In the genomic region with DNA sequence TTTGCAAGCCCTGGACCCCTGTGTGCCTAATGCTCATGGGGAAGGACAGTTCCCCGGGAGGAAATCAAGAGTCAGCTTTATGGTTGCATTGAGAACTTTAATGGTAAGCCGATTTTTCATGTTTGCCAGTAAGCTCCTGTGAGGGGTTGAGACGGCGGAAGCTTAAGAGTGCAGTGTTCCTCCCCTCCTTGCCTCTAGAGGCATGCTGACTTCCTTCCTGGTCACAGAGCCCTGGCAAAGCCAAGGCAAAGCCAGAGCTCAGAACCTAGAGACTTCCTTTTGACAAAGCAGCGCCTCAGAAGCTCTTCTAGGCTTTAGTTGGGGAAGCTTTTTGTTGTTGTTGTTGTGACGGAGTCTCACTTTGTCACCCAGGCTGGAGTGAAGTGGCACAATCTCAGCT, we compare ENCODE assay signal across 12 cellular contexts. TPM values are rescaled to one million over a fixed set of nuclear protein-coding genes. Genes with fewer than 3 reads are reported as not detected.
DNase-seq lines count a peak whose midpoint lies in the region; ATAC-seq lines count a peak whose summit lies in the region.
"Had no signal": no experiment of that assay in that cellular context is flagged by ENCODE, and none has a peak within 500 bp of the region (broad histone marks: within the 10 kb centered on the region; RNA-seq: fewer than 3 reads in every experiment).

No MANE protein-coding gene starts in this region.

- no peaks in the 10 kb centered on the region for H3K27me3 Mint-ChIP-seq in activated T-cell treated with anti-CD3 and anti-CD28 coated beads, Interleukin-2, amount 50 U/mL, for 4 hours (ENCODE audit: low read depth)
- H3K27me3 Mint-ChIP-seq in natural killer cell treated with Interleukin-12 subunit alpha and Interleukin-12 subunit beta and Interleukin-15 and Interleukin-18, amount 100 ng/mL, for 72 hours = no peaks in the 10 kb centered on the region

- in situ Hi-C loops in KBM-7 (cut with MboI; ENCODE audit: low pct_unique_long_range_greater_than_20kb, low sequenced_read_pairs) = no loop called here

- H3K27ac Mint-ChIP-seq in activated naive CD4-positive, alpha-beta T cell treated with anti-CD3 and anti-CD28 coated beads, Interleukin-2, amount 50 U/mL, for 72 hours = no peak overlapping the region
- H3K27ac Mint-ChIP-seq in natural killer cell treated with Interleukin-12 subunit alpha and Interleukin-12 subunit beta and Interleukin-15 and Interleukin-18, amount 100 ng/mL, for 72 hours = peak overlapping the region; percentile 67 to 84
- H3K27ac Mint-ChIP-seq: dendritic cell treated with granulocyte-macrophage colony-stimulating factor and Interleukin-4, amounts not matched to agents 40 ng/mL and 50 ng/mL, for 4 days had no signal

- ATAC-seq in activated T-cell treated with anti-CD3 and anti-CD28 coated beads, Interleukin-2, amount 50 U/mL, for 4 hours = peak; percentile 69 to 72
- peak; percentile 60 to 70 for ATAC-seq in activated naive CD4-positive, alpha-beta T cell treated with anti-CD3 and anti-CD28 coated beads, Interleukin-2, amount 50 U/mL, for 72 hours
- ATAC-seq in natural killer cell treated with Interleukin-12 subunit alpha and Interleukin-12 subunit beta and Interleukin-15 and Interleukin-18, amount 100 ng/mL, for 72 hours = peak; percentile 60 to 69
- ATAC-seq in HG02852 (IDR thresholded peaks at IDR 0.05; ENCODE audit: unreplicated experiment) = no peak

- peaks cover 22% of the 10 kb centered on the region for H3K4me1 Mint-ChIP-seq in activated T-cell treated with anti-CD3 and anti-CD28 coated beads, Interleukin-2, amount 50 U/mL, for 4 hours (ENCODE audit: low read depth)
- H3K4me1 Mint-ChIP-seq in natural killer cell treated with Interleukin-12 subunit alpha and Interleukin-12 subunit beta and Interleukin-15 and Interleukin-18, amount 100 ng/mL, for 72 hours (ENCODE audit: low read depth in 2 of 2) = peaks cover 42 to 52% of the 10 kb centered on the region in 2 donors

- peaks cover 1% of the 10 kb centered on the region for H3K36me3 Mint-ChIP-seq in activated T-cell treated with anti-CD3 and anti-CD28 coated beads, Interleukin-2, amount 50 U/mL, for 4 hours (ENCODE audit: insufficient read depth)
- H3K36me3 Mint-ChIP-seq in activated naive CD4-positive, alpha-beta T cell treated with anti-CD3 and anti-CD28 coated beads, Interleukin-2, amount 50 U/mL, for 72 hours = no peaks in the 10 kb centered on the region
- H3K36me3 Mint-ChIP-seq in natural killer cell treated with Interleukin-12 subunit alpha and Interleukin-12 subunit beta and Interleukin-15 and Interleukin-18, amount 100 ng/mL, for 72 hours = peaks cover 23% of the 10 kb centered on the region

- H3K4me3 Mint-ChIP-seq in activated T-cell treated with anti-CD3 and anti-CD28 coated beads, Interleukin-2, amount 50 U/mL, for 4 hours = no peak overlapping the region
- H3K4me3 Mint-ChIP-seq in natural killer cell treated with Interleukin-12 subunit alpha and Interleukin-12 subunit beta and Interleukin-15 and Interleukin-18, amount 100 ng/mL, for 72 hours = no peak overlapping the region
- H3K4me3 Mint-ChIP-seq: dendritic cell treated with granulocyte-macrophage colony-stimulating factor and Interleukin-4, amounts not matched to agents 40 ng/mL and 50 ng/mL, for 4 days had no signal

- no peak for DNase-seq in activated T-cell treated with anti-CD3 and anti-CD28 coated beads, Interleukin-2, amount 50 U/mL, for 4 hours
- DNase-seq in activated T-cell treated with anti-CD3 and anti-CD28 coated beads, Interleukin-2, amount 50 U/mL, for 1 hour = no peak
- DNase-seq in KBM-7 (peak; percentile 66), RKO (ENCODE audit: low spot score) (no peak)
- DNase-seq in activated naive CD4-positive, alpha-beta T cell treated with anti-CD3 and anti-CD28 coated beads, Interleukin-2, amount 50 U/mL, for 72 hours (ENCODE audit: low spot score in 2 of 2) = no peak
- DNase-seq in natural killer cell treated with Interleukin-12 subunit alpha and Interleukin-12 subunit beta and Interleukin-15 and Interleukin-18, amount 100 ng/mL, for 72 hours (ENCODE audit: low spot score) = no peak
- no peak for DNase-seq in NK-92 treated with Interleukin-12 subunit alpha and Interleukin-12 subunit beta, amount 100 ng/mL, for 24 hours (lab: John Stamatoyannopoulos, UW)
- DNase-seq: glutamatergic neuron, MG63, NCI-H748 treated with DMSO at 0.1 percent for 48 hours had no signal

- H3K9me3 Mint-ChIP-seq in activated T-cell treated with anti-CD3 and anti-CD28 coated beads, Interleukin-2, amount 50 U/mL, for 4 hours = no peaks in the 10 kb centered on the region
- H3K9me3 Mint-ChIP-seq in activated naive CD4-positive, alpha-beta T cell treated with anti-CD3 and anti-CD28 coated beads, Interleukin-2, amount 50 U/mL, for 72 hours = no peaks in the 10 kb centered on the region
- H3K9me3 Mint-ChIP-seq in natural killer cell treated with Interleukin-12 subunit alpha and Interleukin-12 subunit beta and Interleukin-15 and Interleukin-18, amount 100 ng/mL, for 72 hours = no peaks in the 10 kb centered on the region
- H3K9me3 Mint-ChIP-seq: dendritic cell treated with granulocyte-macrophage colony-stimulating factor and Interleukin-4, amounts not matched to agents 40 ng/mL and 50 ng/mL, for 4 days had no signal

RNA-seq across cellular contexts. Expression of gene HEATR9, which starts 2.7 kb away (rescaled TPM):
- total RNA-seq in activated T-cell treated with anti-CD3 and anti-CD28 coated beads, Interleukin-2, amount 50 U/mL, for 4 hours = under 1 TPM in 1 of 3 donors, not detected in 2; 0.21 TPM
- total RNA-seq in activated naive CD4-positive, alpha-beta T cell treated with anti-CD3 and anti-CD28 coated beads, Interleukin-2, amount 50 U/mL, for 72 hours = not detected
- total RNA-seq in natural killer cell treated with Interleukin-12 subunit alpha and Interleukin-12 subunit beta and Interleukin-15 and Interleukin-18, amount 100 ng/mL, for 72 hours = 1 to 10 TPM in 1 of 2 donors, under 1 TPM in 1; 0.81 to 2.9 TPM

RNA-seq across cellular contexts. Expression of gene CCL5, which starts 8.7 kb away (rescaled TPM):
- 10 to 100 TPM; 19.9 to 72.3 (median 64.7) TPM for total RNA-seq in activated T-cell treated with anti-CD3 and anti-CD28 coated beads, Interleukin-2, amount 50 U/mL, for 4 hours
- total RNA-seq in activated naive CD4-positive, alpha-beta T cell treated with anti-CD3 and anti-CD28 coated beads, Interleukin-2, amount 50 U/mL, for 72 hours = 10 to 100 TPM; 13.1 to 14.7 TPM
- total RNA-seq in natural killer cell treated with Interleukin-12 subunit alpha and Interleukin-12 subunit beta and Interleukin-15 and Interleukin-18, amount 100 ng/mL, for 72 hours = 100 to 1,000 TPM in 1 of 2 donors, 10 to 100 TPM in 1; 97.5 to 224 TPM

RNA-seq across cellular contexts. Expression of gene RDM1, which starts 59.2 kb away (rescaled TPM):
- total RNA-seq in activated T-cell treated with anti-CD3 and anti-CD28 coated beads, Interleukin-2, amount 50 U/mL, for 4 hours = not detected
- 10 to 100 TPM in 1 of 2 donors, 1 to 10 TPM in 1; 8.4 to 12.8 TPM for total RNA-seq in activated naive CD4-positive, alpha-beta T cell treated with anti-CD3 and anti-CD28 coated beads, Interleukin-2, amount 50 U/mL, for 72 hours
- total RNA-seq in natural killer cell treated with Interleukin-12 subunit alpha and Interleukin-12 subunit beta and Interleukin-15 and Interleukin-18, amount 100 ng/mL, for 72 hours = 1 to 10 TPM; 1.3 to 3.5 TPM

Comparison
In these comparisons a context has a peak if more than half of its experiments do, and no peak if none do; other contexts are left out.
1. H3K27ac Mint-ChIP-seq: peak in natural killer cell treated with Interleukin-12 subunit alpha and Interleukin-12 subunit beta and Interleukin-15 and Interleukin-18, amount 100 ng/mL, for 72 hours (2 of 2); none in activated naive CD4-positive, alpha-beta T cell treated with anti-CD3 and anti-CD28 coated beads, Interleukin-2, amount 50 U/mL, for 72 hours (0 of 2).